ENCODE assay signal across 7 cellular contexts in the genomic region with DNA sequence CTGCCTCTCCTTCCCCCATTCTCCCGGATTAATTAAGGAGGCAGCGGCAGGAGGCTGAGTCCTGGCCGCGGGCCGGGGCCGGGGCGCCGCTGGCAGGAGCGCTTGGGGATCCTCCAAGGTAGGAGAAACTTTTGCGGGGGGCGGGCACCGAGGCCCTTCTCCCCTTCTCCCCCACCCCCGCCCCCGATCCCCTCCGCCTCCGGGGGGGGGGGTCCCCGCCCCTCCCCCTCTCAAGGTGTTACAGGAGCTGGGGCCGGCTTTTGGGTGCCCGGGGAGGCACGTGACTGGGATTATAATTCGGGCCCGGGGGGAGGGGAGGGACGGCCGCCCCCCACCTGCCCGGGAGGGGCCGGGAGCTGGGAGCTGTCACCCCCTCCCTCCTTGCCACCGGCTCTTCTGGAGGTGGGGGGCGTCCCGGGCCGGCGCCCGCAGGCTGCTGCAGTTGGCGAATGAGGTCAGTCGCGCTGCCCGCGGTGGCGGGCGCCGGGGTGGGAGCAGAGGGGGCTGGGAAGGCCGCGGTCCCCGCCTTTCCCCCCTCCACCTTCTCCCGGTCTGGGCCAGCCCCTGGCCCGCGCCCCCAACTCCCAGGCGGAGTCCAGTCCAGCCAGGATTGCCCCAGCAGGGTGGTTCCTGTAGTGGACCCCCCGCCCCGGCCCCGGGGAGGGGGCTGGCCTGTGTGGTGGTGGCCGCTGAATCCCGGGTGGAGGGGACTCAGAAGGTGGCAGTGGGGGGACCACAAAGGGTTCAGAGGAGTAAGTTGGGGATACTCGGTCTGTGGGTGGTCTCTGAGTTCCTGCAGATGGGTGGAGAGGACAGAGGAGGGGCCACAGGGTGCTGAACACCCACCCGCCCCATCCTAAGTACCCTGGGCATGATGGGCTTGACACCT. TPM values are rescaled to one million over a fixed set of nuclear protein-coding genes. Genes with fewer than 3 reads are reported as not detected.
A peak's percentile ranks its signal among the peaks of the same experiment; 100 is the strongest.
DNase-seq lines count a peak whose midpoint lies in the region; ATAC-seq and TF ChIP-seq lines count a peak whose summit lies in the region.

No MANE protein-coding gene starts in this region.

- in situ Hi-C loops in HAP-1 (cut with MboI; ENCODE audit: low sequenced_read_pairs): no loop called here

- H3K9me3 ChIP-seq in HAP-1: no peaks in the 10 kb centered on the region

- POLR2A ChIA-PET in activated CD4-positive, alpha-beta memory T cell treated with anti-CD3 and anti-CD28 coated beads, Interleukin-2, amount 10 ng/mL, durations not matched to agents 7 days and 5 days (lab: Charles Lee): no interaction called here

- peak in 1 of 2 experiments; percentile 46 for DNase-seq in HAP-1 (ENCODE audit: low spot score in 2 of 2)
- DNase-seq in activated CD4-positive, alpha-beta memory T cell treated with anti-CD3 and anti-CD28 coated beads, Interleukin-2, amount 10 ng/mL, durations not matched to agents 7 days and 5 days: peak; percentile 20
- no peak for DNase-seq in foreskin keratinocyte
- peak; percentile 34 for DNase-seq in progenitor cell of endocrine pancreas (ENCODE audit: low spot score, unreplicated experiment)
- DNase-seq in CD1c-positive myeloid dendritic cell (ENCODE audit: extremely low spot score): no peak
- no peak for DNase-seq in RPMI8226
- no peak for DNase-seq in cerebellar nuclear complex (lab: John Stamatoyannopoulos, UW)

- no peak for ATAC-seq in foreskin keratinocyte

- H3K27me3 ChIP-seq in HAP-1 (ENCODE audit: low read depth) (no peaks in the 10 kb centered on the region), foreskin keratinocyte (no peaks in the 10 kb centered on the region)

- peak overlapping the region; percentile 87 for H3K27ac ChIP-seq in foreskin keratinocyte

- no peak for TF ChIP-seq CTCF in foreskin keratinocyte (conservative IDR thresholded peaks at IDR 0.05)
- TF ChIP-seq CTCF in progenitor cell of endocrine pancreas (IDR thresholded peaks at IDR 0.05; ENCODE audit: unreplicated experiment): no peak

- H3K27ac Mint-ChIP-seq in activated CD4-positive, alpha-beta memory T cell treated with anti-CD3 and anti-CD28 coated beads, Interleukin-2, amount 10 ng/mL, durations not matched to agents 7 days and 5 days: no peak overlapping the region
- no peak overlapping the region for H3K27ac Mint-ChIP-seq in progenitor cell of endocrine pancreas

- H3K9me3 Mint-ChIP-seq in activated CD4-positive, alpha-beta memory T cell treated with anti-CD3 and anti-CD28 coated beads, Interleukin-2, amount 10 ng/mL, durations not matched to agents 7 days and 5 days: peaks cover 2% of the 10 kb centered on the region
- H3K9me3 Mint-ChIP-seq in progenitor cell of endocrine pancreas (ENCODE audit: low read depth): no peaks in the 10 kb centered on the region

- H3K36me3 ChIP-seq in HAP-1 (replicated peaks): no peaks in the 10 kb centered on the region; the same call in 1 of the 2 replicates

- H3K4me3 ChIP-seq in HAP-1: peak overlapping the region; percentile 67

- peaks cover 12% of the 10 kb centered on the region for H3K27me3 Mint-ChIP-seq in activated CD4-positive, alpha-beta memory T cell treated with anti-CD3 and anti-CD28 coated beads, Interleukin-2, amount 10 ng/mL, durations not matched to agents 7 days and 5 days
- peaks cover 4% of the 10 kb centered on the region for H3K27me3 Mint-ChIP-seq in progenitor cell of endocrine pancreas

- peak overlapping the region; percentile 30 for H3K4me3 Mint-ChIP-seq in activated CD4-positive, alpha-beta memory T cell treated with anti-CD3 and anti-CD28 coated beads, Interleukin-2, amount 10 ng/mL, durations not matched to agents 7 days and 5 days
- peak overlapping the region; percentile 74 for H3K4me3 Mint-ChIP-seq in progenitor cell of endocrine pancreas (ENCODE audit: low read depth)

- peaks cover 25% of the 10 kb centered on the region for H3K4me1 Mint-ChIP-seq in activated CD4-positive, alpha-beta memory T cell treated with anti-CD3 and anti-CD28 coated beads, Interleukin-2, amount 10 ng/mL, durations not matched to agents 7 days and 5 days
- H3K4me1 Mint-ChIP-seq in progenitor cell of endocrine pancreas (ENCODE audit: low read depth): peaks cover 10% of the 10 kb centered on the region

- H3K4me1 ChIP-seq in HAP-1 (peaks cover 9% of the 10 kb centered on the region; the same call in 1 of the 2 replicates), foreskin keratinocyte (peaks cover 3% of the 10 kb centered on the region)

- CTCF ChIA-PET in activated CD4-positive, alpha-beta memory T cell treated with anti-CD3 and anti-CD28 coated beads, Interleukin-2, amount 10 ng/mL, durations not matched to agents 7 days and 5 days (lab: Charles Lee): no interaction called here

- H3K36me3 Mint-ChIP-seq in activated CD4-positive, alpha-beta memory T cell treated with anti-CD3 and anti-CD28 coated beads, Interleukin-2, amount 10 ng/mL, durations not matched to agents 7 days and 5 days (ENCODE audit: low read depth): no peaks in the 10 kb centered on the region
- H3K36me3 Mint-ChIP-seq in progenitor cell of endocrine pancreas (ENCODE audit: insufficient read depth): peaks cover 1% of the 10 kb centered on the region

RNA-seq across cellular contexts. Expression of a gene that starts 0.6 kb away (rescaled TPM):
- total RNA-seq in activated CD4-positive, alpha-beta memory T cell treated with anti-CD3 and anti-CD28 coated beads, Interleukin-2, amount 10 ng/mL, durations not matched to agents 7 days and 5 days: 1 to 10 TPM; 4.0 to 4.6 TPM
- total RNA-seq in foreskin keratinocyte: 23.8 and 27.1 TPM in 2 replicates
- 35.4 and 36.7 TPM in 2 replicates for polyA plus RNA-seq in foreskin keratinocyte
- 52.6 and 60.7 TPM in 2 replicates for total RNA-seq in progenitor cell of endocrine pancreas

Comparison
In these comparisons a context has a peak if more than half of its experiments do, and no peak if none do; other contexts are left out.
1. DNase-seq: peak in activated CD4-positive, alpha-beta memory T cell treated with anti-CD3 and anti-CD28 coated beads, Interleukin-2, amount 10 ng/mL, durations not matched to agents 7 days and 5 days (single experiment) and progenitor cell of endocrine pancreas (single experiment); none in foreskin keratinocyte (0 of 2), CD1c-positive myeloid dendritic cell (single experiment), RPMI8226 (single experiment) and cerebellar nuclear complex (0 of 2).